21 cellular contexts compared by ENCODE assay signal in the genomic region with DNA sequence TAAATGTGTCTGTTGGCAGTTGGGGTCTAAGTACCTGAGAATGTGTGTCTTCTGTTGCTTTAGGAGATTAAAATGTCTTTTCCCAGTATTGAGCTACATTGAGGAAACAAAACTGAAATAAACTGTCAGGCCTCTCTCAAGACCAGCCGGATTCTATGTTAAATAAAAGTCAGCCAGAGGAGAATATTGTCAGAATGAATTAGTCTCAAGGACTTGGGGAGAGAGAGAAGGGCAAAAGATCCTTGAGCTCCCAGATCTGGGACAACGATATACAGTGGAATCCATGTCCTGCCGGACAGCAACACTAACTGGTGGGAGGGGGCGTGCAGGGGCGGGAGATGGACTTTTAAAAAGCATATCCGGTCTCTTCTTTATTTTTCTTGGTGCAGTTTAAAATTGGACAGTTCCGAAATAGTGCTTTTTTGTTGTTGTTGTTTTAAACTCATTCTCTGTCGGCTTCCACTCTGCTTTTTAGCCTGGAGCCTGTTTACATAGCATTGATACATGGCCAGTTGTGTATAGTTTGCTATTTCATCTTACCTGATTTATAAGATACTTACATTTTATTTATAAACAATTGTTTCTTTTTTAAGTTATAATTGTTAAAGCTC. TPM values are rescaled to one million over a fixed set of nuclear protein-coding genes. Genes with fewer than 3 reads are reported as not detected.
DNase-seq lines count a peak whose midpoint lies in the region; ATAC-seq and TF ChIP-seq lines count a peak whose summit lies in the region.
"Had no signal": no experiment of that assay in that cellular context is flagged by ENCODE, and none has a peak within 500 bp of the region (broad histone marks: within the 10 kb centered on the region; RNA-seq: fewer than 3 reads in every experiment).

No MANE protein-coding gene starts in this region.

- H3K4me3 Mint-ChIP-seq in activated CD4-positive, alpha-beta T cell treated with anti-CD3 and anti-CD28 coated beads, Interleukin-2, amount 10 ng/mL, durations not matched to agents 7 days and 5 days, result no peak overlapping the region

- H3K27ac Mint-ChIP-seq in activated CD4-positive, alpha-beta T cell treated with anti-CD3 and anti-CD28 coated beads, Interleukin-2, amount 10 ng/mL, durations not matched to agents 7 days and 5 days, result peak overlapping the region; percentile 6

- H3K4me3 ChIP-seq in SJCRH30 (peak overlapping the region; percentile 53), fibroblast of pulmonary artery (replicated peaks; ENCODE audit: low read depth, low read length) (peak overlapping the region; percentile 61), thoracic aorta (peak overlapping the region; percentile 61), vagina (no peak overlapping the region)
- H3K4me3 ChIP-seq: GM12878, mucosa of descending colon, PC-9 had no signal

- H3K4me1 Mint-ChIP-seq in activated CD4-positive, alpha-beta T cell treated with anti-CD3 and anti-CD28 coated beads, Interleukin-2, amount 10 ng/mL, durations not matched to agents 7 days and 5 days, result peaks cover 4% of the 10 kb centered on the region

- peaks cover 72% of the 10 kb centered on the region for H3K27me3 Mint-ChIP-seq in activated CD4-positive, alpha-beta T cell treated with anti-CD3 and anti-CD28 coated beads, Interleukin-2, amount 10 ng/mL, durations not matched to agents 7 days and 5 days

- H3K36me3 ChIP-seq in SJCRH30 (no peaks in the 10 kb centered on the region), thoracic aorta (no peaks in the 10 kb centered on the region), vagina (no peaks in the 10 kb centered on the region)
- H3K36me3 ChIP-seq: BE2C had no signal

- intact Hi-C loops in vagina (cut with DNase I), result loop anchor here (10.0 kb wide), 1 partner anchor 697 kb away; no protein-coding TSS in a partner anchor

- POLR2A ChIA-PET in activated CD4-positive, alpha-beta T cell treated with anti-CD3 and anti-CD28 coated beads, Interleukin-2, amount 10 ng/mL, durations not matched to agents 7 days and 5 days (lab: Charles Lee), result no interaction called here

- peaks cover 11% of the 10 kb centered on the region for H3K9me3 Mint-ChIP-seq in activated CD4-positive, alpha-beta T cell treated with anti-CD3 and anti-CD28 coated beads, Interleukin-2, amount 10 ng/mL, durations not matched to agents 7 days and 5 days

- H3K27me3 ChIP-seq in SJCRH30, result no peaks in the 10 kb centered on the region
- H3K27me3 ChIP-seq in thoracic aorta (replicated peaks; ENCODE audit: insufficient read depth), result no peaks in the 10 kb centered on the region
- H3K27me3 ChIP-seq in vagina, result peaks cover 19% of the 10 kb centered on the region

- ATAC-seq in thoracic aorta (ENCODE audit: insufficient number of reproducible peaks, low FRiP score, low read depth), result no peak
- ATAC-seq: mucosa of descending colon had no signal

- peaks cover 4% of the 10 kb centered on the region for H3K36me3 Mint-ChIP-seq in activated CD4-positive, alpha-beta T cell treated with anti-CD3 and anti-CD28 coated beads, Interleukin-2, amount 10 ng/mL, durations not matched to agents 7 days and 5 days (ENCODE audit: low read depth)

- no peak for TF ChIP-seq POLR2A in vagina (IDR thresholded peaks at IDR 0.05)

- peak overlapping the region; percentile 80 for H3K27ac ChIP-seq in SJCRH30
- H3K27ac ChIP-seq in thoracic aorta, result peak overlapping the region; percentile 45 to 75
- no peak overlapping the region for H3K27ac ChIP-seq in vagina
- H3K27ac ChIP-seq: epithelial cell of prostate, PC-9 had no signal

- TF ChIP-seq CTCF in fibroblast of pulmonary artery (IDR thresholded peaks at IDR 0.05; ENCODE audit: low read length, missing control alignments) (no peak), thoracic aorta (IDR thresholded peaks at IDR 0.05) (no peak), vagina (IDR thresholded peaks at IDR 0.05) (no peak)

- H3K9me3 ChIP-seq in SJCRH30 (replicated peaks) (no peaks in the 10 kb centered on the region), thoracic aorta (no peaks in the 10 kb centered on the region), vagina (no peaks in the 10 kb centered on the region)
- H3K9me3 ChIP-seq: mucosa of descending colon had no signal

- no peak for DNase-seq in activated CD4-positive, alpha-beta T cell treated with anti-CD3 and anti-CD28 coated beads, Interleukin-2, amount 10 ng/mL, durations not matched to agents 7 days and 5 days
- no peak for DNase-seq in activated CD4-positive, alpha-beta T cell treated with anti-CD3 and anti-CD28 coated beads, Interleukin-2, amount 50 U/mL, for 48 hours
- no peak for DNase-seq in SJCRH30
- no peak for DNase-seq in fibroblast of pulmonary artery (ENCODE audit: low read depth)
- no peak for DNase-seq in thoracic aorta (ENCODE audit: low spot score)
- DNase-seq in vagina (ENCODE audit: extremely low spot score in 2 of 2), result no peak
- no peak for DNase-seq in SKM-1 treated with dmso at 0.1 percent for 144 hours (lab: John Stamatoyannopoulos, UW; ENCODE audit: unreplicated experiment)
- DNase-seq in activated T-cell treated with anti-CD3 and anti-CD28 coated beads for 4 hours, result no peak
- DNase-seq: amniotic stem cell, BE2C, caudate nucleus, DND-41, dorsolateral prefrontal cortex, mucosa of descending colon, NCI-H2081, NCI-H345, NCI-H82, PC-9 had no signal

- H3K4me1 ChIP-seq in SJCRH30 (no peaks in the 10 kb centered on the region), thoracic aorta (ENCODE audit: control insufficient read depth in 1 of 2, low read depth in 2 of 2) (no peaks in the 10 kb centered on the region), vagina (peaks cover 9% of the 10 kb centered on the region)
- H3K4me1 ChIP-seq: BE2C had no signal

- CTCF ChIA-PET in activated CD4-positive, alpha-beta T cell treated with anti-CD3 and anti-CD28 coated beads, Interleukin-2, amount 10 ng/mL, durations not matched to agents 7 days and 5 days (lab: Charles Lee), result interaction anchor here (0.6 kb wide), 1 partner anchor 152 kb away, joined by 3 read pairs; no protein-coding TSS in a partner anchor

RNA-seq across cellular contexts. Expression of gene TBX18, which starts 3.3 kb away (rescaled TPM):
- total RNA-seq in activated CD4-positive, alpha-beta T cell treated with anti-CD3 and anti-CD28 coated beads, Interleukin-2, amount 10 ng/mL, durations not matched to agents 7 days and 5 days, result not detected
- total RNA-seq in SJCRH30 (2014; rRNA removed; shearing (Covaris generic)), result 24.9 and 26.8 TPM in 2 replicates
- total RNA-seq in thoracic aorta, result 10 to 100 TPM; 53.5 to 85.4 TPM
- total RNA-seq in vagina, result 9.8 TPM
- total RNA-seq: PC-9; T-helper 2 cell treated with Interferon-gamma antibody and Interleukin-4, amounts not matched to agents 100 ng/mL and 5 ng/mL, for 36 hours had no signal

Comparison
In these comparisons a context has a peak if more than half of its experiments do, and no peak if none do; other contexts are left out.
1. H3K4me3 ChIP-seq: peak in SJCRH30 (single experiment), fibroblast of pulmonary artery (single experiment) and thoracic aorta (single experiment); none in vagina (0 of 2).
2. RNA of gene TBX18, which starts 3.3 kb away (total RNA-seq): 53.5 to 85.4 TPM in thoracic aorta, 24.9 to 26.8 TPM in SJCRH30 and 9.8 TPM in vagina (single experiment); not detected in activated CD4-positive, alpha-beta T cell treated with anti-CD3 and anti-CD28 coated beads, Interleukin-2, amount 10 ng/mL, durations not matched to agents 7 days and 5 days; every median in the first group is over 10 times any median in the second.